Comparison of ENCODE assay signal across 8 cellular contexts in genomic region chr3:169146112-169146665, GRCh38.
A peak's percentile ranks its signal among the peaks of the same experiment; 100 is the strongest.
DNase-seq lines count a peak whose midpoint lies in the region; ATAC-seq, FAIRE-seq and TF ChIP-seq lines count a peak whose summit lies in the region.

No MANE protein-coding gene starts in this region.

- no peak for TF ChIP-seq EP300 in SK-N-SH (IDR thresholded peaks at IDR 0.05; ENCODE audit: borderline replicate concordance in 1 of 2, low read depth in 1 of 2, low read length in 1 of 2)

- H3K27me3 ChIP-seq in GM23248 (replicated peaks; ENCODE audit: insufficient read depth) (no peaks in the 10 kb centered on the region), SK-N-SH (ENCODE audit: insufficient read depth) (peaks cover 33% of the 10 kb centered on the region; the same call in 1 of the 2 replicates), endothelial cell of umbilical vein (ENCODE audit: control insufficient read depth in 2 of 2, insufficient read depth in 2 of 2, low read length in 2 of 2) (no peaks in the 10 kb centered on the region), aorta (ENCODE audit: control insufficient read depth in 1 of 2, insufficient read depth in 2 of 2, low read length in 1 of 2) (no peaks in the 10 kb centered on the region)

- H3K4me2 ChIP-seq in GM23248 (ENCODE audit: unreplicated experiment) (peak overlapping the region; percentile 94), SK-N-SH (peak overlapping the region; percentile 85), endothelial cell of umbilical vein (ENCODE audit: insufficient read depth, low read length) (peak overlapping the region; percentile 99)

- H3K9me2 ChIP-seq in GM23248 (ENCODE audit: insufficient read depth) (no peaks in the 10 kb centered on the region), SK-N-SH (no peaks in the 10 kb centered on the region)

- in situ Hi-C loops in GM23248 (cut with MboI) = no loop called here

- dilution Hi-C loops in endothelial cell of umbilical vein (cut with MboI; ENCODE audit: extremely low pct_ligation_motif_present, low sequenced_read_pairs) = no loop called here

- no peaks in the 10 kb centered on the region for H3K9me1 ChIP-seq in endothelial cell of umbilical vein (replicated peaks; ENCODE audit: control insufficient read depth, extremely low read depth, insufficient read depth, low read length)

- TF ChIP-seq CTCF in SK-N-SH (IDR thresholded peaks at IDR 0.05) (no peak), endothelial cell of umbilical vein (IDR thresholded peaks at IDR 0.05; ENCODE audit: extremely low read depth in 1 of 2, insufficient read depth in 1 of 2, low read depth in 1 of 2, low read length in 2 of 2) (no peak)

- peak; percentile 83 for TF ChIP-seq POLR2A in endothelial cell of umbilical vein (IDR thresholded peaks at IDR 0.05; ENCODE audit: low read depth, low read length)

- H3K79me2 ChIP-seq in GM23248 (ENCODE audit: insufficient read depth) (peaks cover 15% of the 10 kb centered on the region; the same call in 1 of the 2 replicates), SK-N-SH (ENCODE audit: insufficient read depth) (no peaks in the 10 kb centered on the region), endothelial cell of umbilical vein (ENCODE audit: control insufficient read depth, insufficient read depth, low read length) (peaks cover 60% of the 10 kb centered on the region)

- peak; percentile 4 for FAIRE-seq in endothelial cell of umbilical vein (lab: Jason Lieb, UNC)

- DNase-seq in A172 (ENCODE audit: low spot score) (peak; percentile 45), GM23248 (peak; percentile 66), SK-N-SH (no peak), endothelial cell of umbilical vein (ENCODE audit: low read depth, low spot score) (peak; percentile 80), mucosa of gallbladder (ENCODE audit: low spot score) (peak; percentile 32), aorta (peak; percentile 70 to 86)

- H3K9ac ChIP-seq in GM23248 (peak overlapping the region; percentile 79), SK-N-SH (peak overlapping the region; percentile 41; the same call in 1 of the 2 replicates), endothelial cell of umbilical vein (replicated peaks; ENCODE audit: extremely low read depth, insufficient read depth, low read length) (peak overlapping the region; percentile 99)

- H3K27ac ChIP-seq in GM23248 (no peak overlapping the region), SK-N-SH (ENCODE audit: low read depth in 2 of 2, low read length in 1 of 2) (no peak overlapping the region), endothelial cell of umbilical vein (ENCODE audit: insufficient read depth, low read depth, low read length) (peak overlapping the region; percentile 97), aorta (ENCODE audit: low read depth in 1 of 2, low read length in 2 of 2) (peak overlapping the region; percentile 83 to 94)

- intact Hi-C loops in endothelial cell of umbilical vein (cut with micrococcal nuclease) (loop anchor here (2.0 to 5.0 kb wide), 4 partner anchors 104 to 626 kb away; partner anchors contain the start of gene MYNN), aorta (cut with DNase I) (loop anchor here (5.0 to 10.0 kb wide), 3 partner anchors 239 to 619 kb away; partner anchors contain the start of genes ACTRT3 (in 1 of the 2) and TERC (in 1 of the 2))

- H4K20me1 ChIP-seq in GM23248 (ENCODE audit: insufficient read depth) (no peaks in the 10 kb centered on the region), SK-N-SH (ENCODE audit: insufficient read depth) (no peaks in the 10 kb centered on the region), endothelial cell of umbilical vein (replicated peaks; ENCODE audit: control insufficient read depth, extremely low read depth, insufficient read depth, low read length) (no peaks in the 10 kb centered on the region)

- H3K9me3 ChIP-seq in GM23248 (ENCODE audit: low read depth) (no peaks in the 10 kb centered on the region), SK-N-SH (no peaks in the 10 kb centered on the region), endothelial cell of umbilical vein (replicated peaks; ENCODE audit: control insufficient read depth, insufficient read depth, low read length) (no peaks in the 10 kb centered on the region), aorta (ENCODE audit: control insufficient read depth, low read length) (no peaks in the 10 kb centered on the region)

- WGBS in GM23248 (ENCODE audit: low coverage in 1 of 2, low lambda C conversion rate in 2 of 2, missing lambda C conversion rate in 2 of 2), 2 experiments = 10 to 11% methylated on average over 36 to 40 of the region's 40 CpGs
- WGBS in SK-N-SH (ENCODE audit: low lambda C conversion rate) = under 1% methylated on average over 32 of the region's 40 CpGs
- WGBS in aorta, 2 donors = 0 to 1% methylated on average over 40 of the region's 40 CpGs

- H3K4me3 ChIP-seq in GM23248 (peak overlapping the region; percentile 97), SK-N-SH (ENCODE audit: low read depth in 2 of 2, low read length in 1 of 2) (peak overlapping the region; percentile 42 to 65), endothelial cell of umbilical vein (replicated peaks in 1 of 3; ENCODE audit: insufficient read depth in 1 of 3, low read depth in 1 of 3, low read length in 3 of 3) (peak overlapping the region; percentile 55 to 99 (median 94)), aorta (ENCODE audit: low read length in 2 of 2) (peak overlapping the region; percentile 43 to 85)

- peaks cover 24% of the 10 kb centered on the region for H3K4me1 ChIP-seq in GM23248 (ENCODE audit: insufficient read depth)
- H3K4me1 ChIP-seq in SK-N-SH (ENCODE audit: control insufficient read depth in 1 of 2, insufficient read depth in 2 of 2, low read depth in 1 of 2, low read length in 1 of 2) = peaks cover 3 to 21% of the 10 kb centered on the region in 2 experiments; a peak in 2 of 4 replicates
- H3K4me1 ChIP-seq in endothelial cell of umbilical vein (ENCODE audit: control insufficient read depth, extremely low read depth, insufficient read depth, low read length) = peaks cover 63% of the 10 kb centered on the region
- H3K4me1 ChIP-seq in aorta (ENCODE audit: control insufficient read depth in 1 of 2, insufficient read depth in 2 of 2, low read length in 2 of 2) = peaks cover 0 to 2% of the 10 kb centered on the region in 2 donors

- no peak for TF ChIP-seq RAD21 in SK-N-SH (IDR thresholded peaks at IDR 0.05; ENCODE audit: low read length)

- ATAC-seq in aorta (ENCODE audit: low FRiP score) = peak; percentile 72
- no peak for ATAC-seq in HG03342 (IDR thresholded peaks at IDR 0.05; ENCODE audit: unreplicated experiment)
- no peak for ATAC-seq in GM19023 (IDR thresholded peaks at IDR 0.05; ENCODE audit: unreplicated experiment)

- POLR2A ChIA-PET in SK-N-SH (lab: Yijun Ruan, JAX) (no interaction called here), endothelial cell of umbilical vein (lab: Charles Lee) (interaction anchor here (0.7 to 0.8 kb wide), 6 partner anchors 28 to 1839 kb away, joined by 4 to 6 read pairs (median 4); no protein-coding TSS in a partner anchor)

- H3F3A ChIP-seq in GM23248 (ENCODE audit: insufficient read depth) (0 out of 2 replicates have a peak, but pooled peaks cover 9% of the 10 kb centered on the region), SK-N-SH (replicated peaks; ENCODE audit: insufficient read depth) (no peaks in the 10 kb centered on the region)

- CTCF ChIA-PET in SK-N-SH (lab: Yijun Ruan, JAX) (interaction anchor here (3.4 to 10.1 kb wide), 2 partner anchors 13 to 518 kb away, joined by 24 to 322 read pairs; partner anchors contain the start of gene MECOM), endothelial cell of umbilical vein (lab: Charles Lee) (interaction anchor here (0.8 to 8.4 kb wide), 9 partner anchors 14 to 521 kb away, joined by 3 to 206 read pairs (median 4); partner anchors contain the start of gene MECOM)

- H2AFZ ChIP-seq in GM23248 (peak overlapping the region; percentile 99), SK-N-SH (ENCODE audit: low read depth) (peak overlapping the region; percentile 93), endothelial cell of umbilical vein (ENCODE audit: low read depth, low read length) (no peak overlapping the region)

- H3K36me3 ChIP-seq in GM23248 (ENCODE audit: low read depth) = no peaks in the 10 kb centered on the region
- no peaks in the 10 kb centered on the region for H3K36me3 ChIP-seq in SK-N-SH (replicated peaks in 1 of 2; ENCODE audit: control insufficient read depth in 1 of 2, insufficient read depth in 2 of 2, low read length in 1 of 2)
- H3K36me3 ChIP-seq in endothelial cell of umbilical vein (ENCODE audit: control insufficient read depth in 2 of 2, extremely low read depth in 1 of 2, insufficient read depth in 2 of 2, low read length in 2 of 2) = no peaks in the 10 kb centered on the region
- H3K36me3 ChIP-seq in aorta (ENCODE audit: control insufficient read depth in 1 of 2, insufficient read depth in 2 of 2, low read length in 1 of 2) = no peaks in the 10 kb centered on the region

- TSS peak; percentile 51 for BruUV-seq in endothelial cell of umbilical vein (replicated peaks; lab: Mats Ljungman, UMichigan)

TF ChIP-seq in endothelial cell of umbilical vein, 7 proteins besides CTCF, POLR2A, EP300 and RAD21:
- TF ChIP-seq FOS (IDR thresholded peaks at IDR 0.05; ENCODE audit: borderline replicate concordance, insufficient read depth, low read length) (no peak), EZH2 (IDR thresholded peaks at IDR 0.05; ENCODE audit: borderline replicate concordance, low read depth, low read length, severe bottlenecking) (no peak), GATA2 (IDR thresholded peaks at IDR 0.05; ENCODE audit: insufficient read depth, insufficient read length, low read depth, low read length) (peak; percentile 50), JUN (IDR thresholded peaks at IDR 0.05; ENCODE audit: borderline replicate concordance, insufficient read depth, insufficient read length, low read depth) (no peak), POLR2AphosphoS5 (IDR thresholded peaks at IDR 0.05; ENCODE audit: insufficient read depth, low read depth, low read length) (peak; percentile 80), MYC (IDR thresholded peaks at IDR 0.05; ENCODE audit: low read depth, low read length) (no peak)
- TF ChIP-seq, protein P1, sequence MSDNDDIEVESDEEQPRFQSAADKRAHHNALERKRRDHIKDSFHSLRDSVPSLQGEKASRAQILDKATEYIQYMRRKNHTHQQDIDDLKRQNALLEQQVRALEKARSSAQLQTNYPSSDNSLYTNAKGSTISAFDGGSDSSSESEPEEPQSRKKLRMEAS (IDR thresholded peaks at IDR 0.05; ENCODE audit: insufficient read depth, insufficient read length) = peak; percentile 15

Comparison
In these comparisons a context has a peak if more than half of its experiments do, and no peak if none do; other contexts are left out.
1. H3K27ac ChIP-seq: peak in endothelial cell of umbilical vein (single experiment) and aorta (2 of 2); none in GM23248 (single experiment) and SK-N-SH (0 of 2).
2. H3K9ac ChIP-seq: peak in every context shown above with its lines; median percentile 99 in endothelial cell of umbilical vein; 79 in GM23248; 41 in SK-N-SH.
3. Peak in every context shown above with its lines, with median percentiles within 50 percentile points of each other: H3K4me2 ChIP-seq and H3K4me3 ChIP-seq.